Comparison of ENCODE assay signal across 8 cellular contexts in the genomic region with DNA sequence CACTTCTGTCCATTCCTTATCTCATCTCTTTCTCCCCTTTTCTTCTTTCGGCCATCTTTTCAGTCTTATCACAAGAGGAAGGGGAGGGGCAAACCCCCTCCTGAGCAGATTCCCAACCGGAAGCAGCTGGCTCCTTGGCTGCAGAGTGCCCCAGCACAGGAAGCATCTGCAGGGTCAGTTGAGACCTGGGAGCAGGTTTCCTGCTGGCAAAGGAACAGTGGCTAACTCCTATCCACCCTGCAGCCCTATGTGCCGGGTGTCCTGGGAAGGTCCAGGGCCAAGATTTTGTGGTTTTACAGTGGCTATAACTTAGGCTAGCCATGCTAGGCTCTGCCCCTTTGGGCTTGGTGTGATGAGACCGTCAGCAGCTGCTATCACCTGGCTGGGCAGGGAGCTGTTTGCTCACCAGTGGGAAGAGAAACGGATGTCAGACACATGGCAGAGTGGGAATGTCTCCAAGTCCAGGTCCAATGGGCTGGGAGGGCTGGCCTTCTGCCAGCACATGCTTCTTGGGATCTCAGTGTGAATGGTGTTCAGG. TPM values are rescaled to one million over a fixed set of nuclear protein-coding genes. Genes with fewer than 3 reads are reported as not detected.
DNase-seq lines count a peak whose midpoint lies in the region; ATAC-seq and TF ChIP-seq lines count a peak whose summit lies in the region.

No MANE protein-coding gene starts in this region.

- peaks cover 54% of the 10 kb centered on the region for H3K36me3 Mint-ChIP-seq in T-helper 1 cell treated with Interleukin-12 subunit alpha and Interleukin-12 subunit beta and Interleukin-4 antibody, amounts not matched to agents 30 μg/mL and 1 μg/mL, for 36 hours (ENCODE audit: low read depth)

- H3K27me3 Mint-ChIP-seq in T-helper 1 cell treated with Interleukin-12 subunit alpha and Interleukin-12 subunit beta and Interleukin-4 antibody, amounts not matched to agents 30 μg/mL and 1 μg/mL, for 36 hours (ENCODE audit: low read depth), result no peaks in the 10 kb centered on the region

- WGBS in trophoblast cell (ENCODE audit: extremely low coverage, insufficient coverage, insufficient read length), result no CpG with 5 or more reads among the region's 5 CpGs

- H4K12ac ChIP-seq in trophoblast cell (ENCODE audit: low read depth, low read length), result no peak overlapping the region

- H2BK12ac ChIP-seq in trophoblast cell (ENCODE audit: low read length), result no peak overlapping the region

- H3K4me2 ChIP-seq in trophoblast cell (ENCODE audit: low read length), result no peak overlapping the region

- H3K4me3 Mint-ChIP-seq in T-helper 1 cell treated with Interleukin-12 subunit alpha and Interleukin-12 subunit beta and Interleukin-4 antibody, amounts not matched to agents 30 μg/mL and 1 μg/mL, for 36 hours, result peak overlapping the region; percentile 42

- no peak for TF ChIP-seq CTCF in RWPE2 (IDR thresholded peaks at IDR 0.05; ENCODE audit: poor library complexity, severe bottlenecking)

- H2BK5ac ChIP-seq in trophoblast cell (ENCODE audit: low read depth, low read length, poor library complexity), result no peak overlapping the region

- H3K27ac ChIP-seq in RWPE2 (ENCODE audit: poor library complexity, severe bottlenecking) (peak overlapping the region; percentile 53), trophoblast cell (ENCODE audit: low read depth, low read length) (peak overlapping the region; percentile 41)

- H3K4me1 ChIP-seq in RWPE2 (ENCODE audit: insufficient read depth, poor library complexity, severe bottlenecking), result peaks cover 24% of the 10 kb centered on the region
- H3K4me1 ChIP-seq in trophoblast cell (ENCODE audit: control insufficient read depth in 1 of 2, insufficient read depth in 2 of 2, low read length in 2 of 2), result peaks cover 26 to 28% of the 10 kb centered on the region in 2 experiments

- H3K9me3 ChIP-seq in RWPE2 (ENCODE audit: severe bottlenecking) (no peaks in the 10 kb centered on the region), trophoblast cell (ENCODE audit: insufficient read depth, low read depth, low read length) (no peaks in the 10 kb centered on the region)

- no peaks in the 10 kb centered on the region for H3K79me2 ChIP-seq in trophoblast cell (ENCODE audit: control insufficient read depth, insufficient read depth, low read length, poor library complexity)

- H3K14ac ChIP-seq in trophoblast cell (ENCODE audit: low read length), result no peak overlapping the region

- H4K91ac ChIP-seq in trophoblast cell (ENCODE audit: low read depth, low read length), result no peak overlapping the region

- H3K23ac ChIP-seq in trophoblast cell (ENCODE audit: low read length), result no peak overlapping the region

- H3K4ac ChIP-seq in trophoblast cell (ENCODE audit: low read depth, low read length), result no peak overlapping the region

- H2AFZ ChIP-seq in trophoblast cell (ENCODE audit: insufficient read depth, low read length, poor library complexity), result no peak overlapping the region

- peak; percentile 26 for ATAC-seq in RWPE2 (ENCODE audit: low read depth)
- no peak for ATAC-seq in GM21529 (IDR thresholded peaks at IDR 0.05; ENCODE audit: unreplicated experiment)

- no peak overlapping the region for H3K18ac ChIP-seq in trophoblast cell (ENCODE audit: low read length)

- H3K27me3 ChIP-seq in RWPE2 (ENCODE audit: insufficient read depth, poor library complexity, severe bottlenecking), result no peaks in the 10 kb centered on the region
- H3K27me3 ChIP-seq in trophoblast cell (ENCODE audit: insufficient read depth, low read length), result no peaks in the 10 kb centered on the region

- no peak overlapping the region for H3K27ac Mint-ChIP-seq in T-helper 1 cell treated with Interleukin-12 subunit alpha and Interleukin-12 subunit beta and Interleukin-4 antibody, amounts not matched to agents 30 μg/mL and 1 μg/mL, for 36 hours

- H3K36me3 ChIP-seq in RWPE2 (ENCODE audit: low read depth), result peaks cover 41% of the 10 kb centered on the region
- H3K36me3 ChIP-seq in trophoblast cell (ENCODE audit: control insufficient read depth in 1 of 2, insufficient read depth in 2 of 2, low read length in 2 of 2), result peaks cover 43 to 61% of the 10 kb centered on the region in 2 experiments

- peaks cover 74% of the 10 kb centered on the region for H3K4me1 Mint-ChIP-seq in T-helper 1 cell treated with Interleukin-12 subunit alpha and Interleukin-12 subunit beta and Interleukin-4 antibody, amounts not matched to agents 30 μg/mL and 1 μg/mL, for 36 hours (ENCODE audit: low read depth)

- H2AK5ac ChIP-seq in trophoblast cell (ENCODE audit: low read length), result no peak overlapping the region

- peaks cover 8% of the 10 kb centered on the region for H3K79me1 ChIP-seq in trophoblast cell (ENCODE audit: low read length)

- H4K8ac ChIP-seq in trophoblast cell (ENCODE audit: low read depth, low read length), result no peak overlapping the region

- no peak overlapping the region for H3K9ac ChIP-seq in trophoblast cell (ENCODE audit: low read length)

- no peak overlapping the region for H3K4me3 ChIP-seq in RWPE2 (ENCODE audit: severe bottlenecking)
- no peak overlapping the region for H3K4me3 ChIP-seq in trophoblast cell (ENCODE audit: low read depth, low read length)

- H2BK120ac ChIP-seq in trophoblast cell (ENCODE audit: insufficient read depth, low read length, poor library complexity), result no peak overlapping the region

- DNase-seq in T-helper 1 cell, result no peak
- peak; percentile 50 for DNase-seq in RWPE2 (ENCODE audit: low spot score)
- DNase-seq in fibroblast of peridontal ligament (ENCODE audit: extremely low read depth), result peak; percentile 37
- DNase-seq in trophoblast cell, result no peak
- DNase-seq in D341Med (ENCODE audit: low spot score), result no peak
- DNase-seq in RPMI8226, result no peak

- no peaks in the 10 kb centered on the region for H3K9me3 Mint-ChIP-seq in T-helper 1 cell treated with Interleukin-12 subunit alpha and Interleukin-12 subunit beta and Interleukin-4 antibody, amounts not matched to agents 30 μg/mL and 1 μg/mL, for 36 hours

RNA-seq across cellular contexts. Expression of a gene that starts 40.4 kb away (rescaled TPM):
- 5.1 and 5.4 TPM in 2 replicates for polyA plus RNA-seq in trophoblast cell (2013)

Comparison
In these comparisons a context has a peak if more than half of its experiments do, and no peak if none do; other contexts are left out.
1. DNase-seq: peak in RWPE2 (single experiment) and fibroblast of peridontal ligament (single experiment); none in T-helper 1 cell (0 of 5), trophoblast cell (0 of 2), D341Med (single experiment) and RPMI8226 (single experiment).